9 cellular contexts compared by ENCODE assay signal in genomic region chr16:82293671-82294070, GRCh38.
"Had no signal": no experiment of that assay in that cellular context is flagged by ENCODE, and none has a peak within 500 bp of the region (broad histone marks: within the 10 kb centered on the region; RNA-seq: fewer than 3 reads in every experiment).

No MANE protein-coding gene starts in this region.

- H3K9me3 ChIP-seq: HAP-1 had no signal

- H3K4me3 Mint-ChIP-seq: GM23338, H9, HFFc6 had no signal

- H3K9ac ChIP-seq: GM23248 had no signal

- H2AFZ ChIP-seq: GM23248, GM23338 had no signal

- DNase-seq: GM23248, GOT3, H7, H9, HCEC 1CT, HFFc6 had no signal

- H3K4me2 ChIP-seq: GM23338 had no signal

- H3K36me3 ChIP-seq: HAP-1 had no signal

- H3K9me3 Mint-ChIP-seq: GM23338, H9 had no signal

- ATAC-seq: GM23338, HCT116 had no signal

- H3K27ac ChIP-seq: GM23248 had no signal

- H3K4me1 ChIP-seq: HAP-1 had no signal

- H3K27ac Mint-ChIP-seq: GM23338, H9, HFFc6 had no signal

- H3K4me3 ChIP-seq: GM23248, GM23338, HAP-1 had no signal
